ENCODE assay signal across 11 cellular contexts in genomic region chr6:133966654-133967300, GRCh38. TPM values are rescaled to one million over a fixed set of nuclear protein-coding genes. Genes with fewer than 3 reads are reported as not detected.
DNase-seq lines count a peak whose midpoint lies in the region; ATAC-seq and TF ChIP-seq lines count a peak whose summit lies in the region.
"Had no signal": no experiment of that assay in that cellular context is flagged by ENCODE, and none has a peak within 500 bp of the region (broad histone marks: within the 10 kb centered on the region; RNA-seq: fewer than 3 reads in every experiment).

No MANE protein-coding gene starts in this region.

- CTCF ChIA-PET in activated CD4-positive, alpha-beta T cell treated with anti-CD3 and anti-CD28 coated beads for 36 hours (lab: Charles Lee): interaction anchor here (0.5 to 3.3 kb wide), 10 partner anchors 9 to 1361 kb away, joined by 3 to 15 read pairs (median 4); no protein-coding TSS in a partner anchor
- CTCF ChIA-PET in RWPE1 (lab: Yijun Ruan, JAX): no interaction called here

- peak overlapping the region; percentile 55 for H3K27ac ChIP-seq in Karpas-422 (ENCODE audit: low read length)
- no peak overlapping the region for H3K27ac ChIP-seq in RWPE1
- H3K27ac ChIP-seq: suprapubic skin had no signal

- DNase-seq in Karpas-422 (peak; percentile 42), osteocyte (ENCODE audit: extremely low spot score, unreplicated experiment) (no peak), amygdala (lab: John Stamatoyannopoulos, UW) (no peak), GDM1 (lab: John Stamatoyannopoulos, UW) (no peak), RWPE1 (ENCODE audit: low spot score) (no peak)
- no peak for DNase-seq in activated CD4-positive, alpha-beta T cell treated with anti-CD3 and anti-CD28 coated beads for 36 hours
- DNase-seq: NCI-H1105, right cardiac atrium had no signal

- TF ChIP-seq CTCF in osteocyte (IDR thresholded peaks at IDR 0.05): no peak
- no peak for TF ChIP-seq CTCF in RWPE1 (conservative IDR thresholded peaks at IDR 0.05; ENCODE audit: low read depth)

- peak overlapping the region; percentile 19; the same call in 1 of the 2 replicates for H3K4me3 ChIP-seq in Karpas-422 (ENCODE audit: low read length)
- H3K4me3 ChIP-seq: suprapubic skin had no signal

- H4K20me1 ChIP-seq in Karpas-422 (ENCODE audit: insufficient read depth, low read depth, low read length): peaks cover 31% of the 10 kb centered on the region

- peak overlapping the region; percentile 1 for H3K27ac Mint-ChIP-seq in osteocyte (ENCODE audit: unreplicated experiment)
- H3K27ac Mint-ChIP-seq in activated CD4-positive, alpha-beta T cell treated with anti-CD3 and anti-CD28 coated beads for 36 hours: no peak overlapping the region

- peaks cover 100% of the 10 kb centered on the region for H3K79me2 ChIP-seq in Karpas-422 (ENCODE audit: low read length)

- no peaks in the 10 kb centered on the region for H3K27me3 Mint-ChIP-seq in osteocyte (ENCODE audit: unreplicated experiment)
- H3K27me3 Mint-ChIP-seq in activated CD4-positive, alpha-beta T cell treated with anti-CD3 and anti-CD28 coated beads for 36 hours: no peaks in the 10 kb centered on the region

- H3K36me3 Mint-ChIP-seq in osteocyte (ENCODE audit: unreplicated experiment): peaks cover 2% of the 10 kb centered on the region
- peaks cover 9% of the 10 kb centered on the region for H3K36me3 Mint-ChIP-seq in activated CD4-positive, alpha-beta T cell treated with anti-CD3 and anti-CD28 coated beads for 36 hours (ENCODE audit: low read depth)

- no peaks in the 10 kb centered on the region for H3K36me3 ChIP-seq in Karpas-422 (ENCODE audit: insufficient read depth, low read length)
- H3K36me3 ChIP-seq: suprapubic skin had no signal

- no peaks in the 10 kb centered on the region for H3K27me3 ChIP-seq in Karpas-422 (ENCODE audit: low read length)
- H3K27me3 ChIP-seq: suprapubic skin had no signal

- H3K9me3 Mint-ChIP-seq in osteocyte (ENCODE audit: unreplicated experiment): no peaks in the 10 kb centered on the region
- H3K9me3 Mint-ChIP-seq in activated CD4-positive, alpha-beta T cell treated with anti-CD3 and anti-CD28 coated beads for 36 hours (ENCODE audit: low read depth): no peaks in the 10 kb centered on the region

- POLR2A ChIA-PET in activated CD4-positive, alpha-beta T cell treated with anti-CD3 and anti-CD28 coated beads for 36 hours (lab: Charles Lee): interaction anchor here (0.6 kb wide), 1 partner anchor 12 kb away, joined by 3 read pairs; no protein-coding TSS in a partner anchor
- POLR2A ChIA-PET in RWPE1 (lab: Yijun Ruan, JAX; ENCODE audit: low non-redundant PET): no interaction called here

- H3K4me3 Mint-ChIP-seq in osteocyte (ENCODE audit: unreplicated experiment): no peak overlapping the region
- no peak overlapping the region for H3K4me3 Mint-ChIP-seq in activated CD4-positive, alpha-beta T cell treated with anti-CD3 and anti-CD28 coated beads for 36 hours

- no peaks in the 10 kb centered on the region for H3K9me3 ChIP-seq in Karpas-422 (ENCODE audit: low read length)
- H3K9me3 ChIP-seq: suprapubic skin had no signal

- peak overlapping the region; percentile 24; the same call in 1 of the 2 replicates for H3K9ac ChIP-seq in Karpas-422 (ENCODE audit: low read length)

- peaks cover 49% of the 10 kb centered on the region for H3K4me1 ChIP-seq in Karpas-422 (ENCODE audit: low read length)

- H3K9me2 ChIP-seq in Karpas-422 (replicated peaks; ENCODE audit: insufficient read depth, low read length): no peaks in the 10 kb centered on the region

- intact Hi-C loops in activated CD4-positive, alpha-beta T cell treated with anti-CD3 and anti-CD28 coated beads for 36 hours (cut with DNase I, micrococcal nuclease): no loop called here

- H3K4me2 ChIP-seq in Karpas-422 (ENCODE audit: low read depth, low read length, poor library complexity, severe bottlenecking): peak overlapping the region; percentile 51

- ATAC-seq in GM19043 (IDR thresholded peaks at IDR 0.05; ENCODE audit: low read depth, unreplicated experiment) (peak; percentile 88), HG02642 (IDR thresholded peaks at IDR 0.05; ENCODE audit: poor library complexity, unreplicated experiment) (peak; percentile 85)
- ATAC-seq in activated CD4-positive, alpha-beta T cell treated with anti-CD3 and anti-CD28 coated beads for 36 hours: no peak
- ATAC-seq: right cardiac atrium had no signal

- peaks cover 60% of the 10 kb centered on the region for H3K4me1 Mint-ChIP-seq in osteocyte (ENCODE audit: unreplicated experiment)
- H3K4me1 Mint-ChIP-seq in activated CD4-positive, alpha-beta T cell treated with anti-CD3 and anti-CD28 coated beads for 36 hours: peaks cover 59% of the 10 kb centered on the region

- H2AFZ ChIP-seq in Karpas-422 (ENCODE audit: low read length): no peak overlapping the region

RNA-seq across cellular contexts. Expression of gene TBPL1, which starts 13.8 kb away (rescaled TPM):
- total RNA-seq in Karpas-422 (2014; rRNA removed; shearing (Covaris generic); ENCODE audit: low replicate concordance): 45.6 and 161 TPM in 2 replicates
- total RNA-seq in osteocyte: 29.7 and 35.0 TPM in 2 replicates
- 10 to 100 TPM; 32.2 to 33.9 TPM for total RNA-seq in activated CD4-positive, alpha-beta T cell treated with anti-CD3 and anti-CD28 coated beads for 36 hours
